20 cellular contexts compared by ENCODE assay signal in genomic region chr1:58325797-58326196, GRCh38.
DNase-seq lines count a peak whose midpoint lies in the region; ATAC-seq and TF ChIP-seq lines count a peak whose summit lies in the region.
"Had no signal": no experiment of that assay in that cellular context is flagged by ENCODE, and none has a peak within 500 bp of the region (broad histone marks: within the 10 kb centered on the region; RNA-seq: fewer than 3 reads in every experiment).

No MANE protein-coding gene starts in this region.

- no peak overlapping the region for H3K4ac ChIP-seq in neuronal stem cell (ENCODE audit: low read length)

- H2AK5ac ChIP-seq in neuronal stem cell (ENCODE audit: low read depth, low read length): no peak overlapping the region

- H3K18ac ChIP-seq in neuronal stem cell (ENCODE audit: low read length): no peak overlapping the region

- no peaks in the 10 kb centered on the region for H3K27me3 Mint-ChIP-seq in brain
- H3K27me3 Mint-ChIP-seq in effector memory CD8-positive, alpha-beta T cell: no peaks in the 10 kb centered on the region
- H3K27me3 Mint-ChIP-seq: CD4-positive, CD25-positive, alpha-beta regulatory T cell had no signal

- no peak overlapping the region for H4K91ac ChIP-seq in neuronal stem cell (ENCODE audit: low read depth, low read length, poor library complexity)

- H3K4me1 Mint-ChIP-seq in brain: peaks cover 19% of the 10 kb centered on the region
- H3K4me1 Mint-ChIP-seq in effector memory CD8-positive, alpha-beta T cell (ENCODE audit: low read depth in 2 of 2): peaks cover 6 to 8% of the 10 kb centered on the region in 2 donors
- no peaks in the 10 kb centered on the region for H3K4me1 Mint-ChIP-seq in stimulated activated effector memory CD8-positive, alpha-beta T cell treated with anti-CD3 and anti-CD28 coated beads, Interleukin-12 subunit alpha, Interleukin-12 subunit beta, amount 100 ng/mL, for 72 hours

- no peak overlapping the region for H3K23ac ChIP-seq in neuronal stem cell (ENCODE audit: low read depth, low read length, poor library complexity)

- no peak overlapping the region for H3K14ac ChIP-seq in neuronal stem cell (ENCODE audit: low read length)

- peaks cover 1 to 9% of the 10 kb centered on the region in 2 donors for H3K4me1 ChIP-seq in neuronal stem cell (ENCODE audit: control insufficient read depth in 2 of 2, insufficient read depth in 1 of 2, low read depth in 1 of 2, low read length in 2 of 2)
- H3K4me1 ChIP-seq: SJSA1 had no signal

- no peak overlapping the region for H3K27ac ChIP-seq in neuronal stem cell (replicated peaks; ENCODE audit: low read length)
- H3K27ac ChIP-seq: KMS-11, SJSA1 had no signal

- WGBS in neuronal stem cell (ENCODE audit: extremely low coverage in 2 of 2, insufficient read length in 2 of 2, insufficient replicate concordance in 1 of 2), 2 donors: no CpG with 5 or more reads among the region's 5 CpGs

- H3K79me1 ChIP-seq in neuronal stem cell (ENCODE audit: low read depth, low read length): no peaks in the 10 kb centered on the region

- no peak overlapping the region for H3K4me3 Mint-ChIP-seq in brain
- H3K4me3 Mint-ChIP-seq in effector memory CD8-positive, alpha-beta T cell: no peak overlapping the region
- H3K4me3 Mint-ChIP-seq in stimulated activated effector memory CD8-positive, alpha-beta T cell treated with anti-CD3 and anti-CD28 coated beads, Interleukin-12 subunit alpha, Interleukin-12 subunit beta, amount 100 ng/mL, for 72 hours: no peak overlapping the region

- no peak for TF ChIP-seq CTCF in GM20000 (IDR thresholded peaks at IDR 0.05; ENCODE audit: extremely low read depth, missing control alignments)
- no peak for TF ChIP-seq CTCF in brain (conservative IDR thresholded peaks at IDR 0.05)

- no peak overlapping the region for H2BK15ac ChIP-seq in neuronal stem cell (ENCODE audit: low read length)

- no peak overlapping the region for H3K4me2 ChIP-seq in neuronal stem cell (ENCODE audit: insufficient read depth, low read length, poor library complexity, severe bottlenecking)
- H3K4me2 ChIP-seq: KMS-11 had no signal

- H3K36me3 Mint-ChIP-seq in brain: no peaks in the 10 kb centered on the region
- no peaks in the 10 kb centered on the region for H3K36me3 Mint-ChIP-seq in effector memory CD8-positive, alpha-beta T cell (ENCODE audit: insufficient read depth)
- H3K36me3 Mint-ChIP-seq in stimulated activated effector memory CD8-positive, alpha-beta T cell treated with anti-CD3 and anti-CD28 coated beads, Interleukin-12 subunit alpha, Interleukin-12 subunit beta, amount 100 ng/mL, for 72 hours: no peaks in the 10 kb centered on the region
- H3K36me3 Mint-ChIP-seq: CD4-positive, CD25-positive, alpha-beta regulatory T cell had no signal

- peak; percentile 7 for DNase-seq in GM20000 (ENCODE audit: low spot score)
- DNase-seq in NCI-H1436 treated with DMSO at 0.1 percent for 48 hours (lab: John Stamatoyannopoulos, UW): peak; percentile 72
- DNase-seq in neuronal stem cell (ENCODE audit: low spot score): no peak
- DNase-seq in activated CD4-positive, alpha-beta T cell treated with anti-CD3 and anti-CD28 coated beads, Interleukin-2, amount 50 U/mL, for 48 hours: no peak
- DNase-seq in effector memory CD8-positive, alpha-beta T cell: no peak
- DNase-seq in stimulated activated effector memory CD8-positive, alpha-beta T cell treated with anti-CD3 and anti-CD28 coated beads, Interleukin-12 subunit alpha, Interleukin-12 subunit beta, amount 100 ng/mL, for 72 hours (ENCODE audit: low spot score in 2 of 2): no peak
- DNase-seq: CD4-positive, CD25-positive, alpha-beta regulatory T cell; DND-41; GOT3; IMR-90; NCI-H1092 treated with DMSO at 0.1 percent for 48 hours; NCI-H187; NCI-H2227 treated with DMSO at 0.1 percent for 48 hours; NCI-H510A; NCI-H82; OCI-M1 had no signal

- ATAC-seq in effector memory CD8-positive, alpha-beta T cell (replicated peaks): no peak
- ATAC-seq in stimulated activated effector memory CD8-positive, alpha-beta T cell treated with anti-CD3 and anti-CD28 coated beads, Interleukin-12 subunit alpha, Interleukin-12 subunit beta, amount 100 ng/mL, for 72 hours: no peak
- ATAC-seq: GM12878 had no signal

- H2AFZ ChIP-seq in neuronal stem cell (ENCODE audit: low read length): peak overlapping the region; percentile 75

- H4K8ac ChIP-seq in neuronal stem cell (ENCODE audit: low read depth, low read length): no peak overlapping the region

- no peaks in the 10 kb centered on the region for H3K36me3 ChIP-seq in neuronal stem cell (replicated peaks in 1 of 2; ENCODE audit: control insufficient read depth in 2 of 2, insufficient read depth in 2 of 2, low read length in 2 of 2)
- H3K36me3 ChIP-seq: SJSA1 had no signal

- peaks cover 1 to 8% of the 10 kb centered on the region in 2 donors for H3K9me3 ChIP-seq in neuronal stem cell (replicated peaks in 1 of 2; ENCODE audit: control insufficient read depth in 2 of 2, insufficient read depth in 1 of 2, low read depth in 1 of 2, low read length in 2 of 2)
- H3K9me3 ChIP-seq: SJSA1 had no signal

- no peak overlapping the region for H3K9ac ChIP-seq in neuronal stem cell (ENCODE audit: low read depth, low read length, poor library complexity)
- H3K9ac ChIP-seq: KMS-11 had no signal

- H3K27ac Mint-ChIP-seq in brain: peak overlapping the region in 3 of 5 experiments; percentile 0 to 92 (median 61)
- H3K27ac Mint-ChIP-seq in effector memory CD8-positive, alpha-beta T cell: no peak overlapping the region
- H3K27ac Mint-ChIP-seq in stimulated activated effector memory CD8-positive, alpha-beta T cell treated with anti-CD3 and anti-CD28 coated beads, Interleukin-12 subunit alpha, Interleukin-12 subunit beta, amount 100 ng/mL, for 72 hours: no peak overlapping the region

- H3K9me3 Mint-ChIP-seq in brain: peaks cover 3 to 12% (median 10%) of the 10 kb centered on the region in 5 experiments
- H3K9me3 Mint-ChIP-seq in effector memory CD8-positive, alpha-beta T cell: no peaks in the 10 kb centered on the region
- H3K9me3 Mint-ChIP-seq in stimulated activated effector memory CD8-positive, alpha-beta T cell treated with anti-CD3 and anti-CD28 coated beads, Interleukin-12 subunit alpha, Interleukin-12 subunit beta, amount 100 ng/mL, for 72 hours: peaks cover 6% of the 10 kb centered on the region

- H2BK120ac ChIP-seq in neuronal stem cell (ENCODE audit: low read depth, low read length): no peak overlapping the region

- H2BK12ac ChIP-seq in neuronal stem cell (ENCODE audit: low read length): no peak overlapping the region

- no peak overlapping the region for H2BK5ac ChIP-seq in neuronal stem cell (ENCODE audit: low read length)

- H3K27me3 ChIP-seq in neuronal stem cell (ENCODE audit: control insufficient read depth in 3 of 3, insufficient read depth in 3 of 3, low read depth in 1 of 3, low read length in 3 of 3): no peaks in the 10 kb centered on the region
- H3K27me3 ChIP-seq: SJSA1 had no signal

- H3K4me3 ChIP-seq in neuronal stem cell (ENCODE audit: low read length in 2 of 2): no peak overlapping the region
- H3K4me3 ChIP-seq: GM12878, SJSA1 had no signal

Comparison
In these comparisons a context has a peak if more than half of its experiments do, and no peak if none do; other contexts are left out.
1. DNase-seq: peak in GM20000 (single experiment) and NCI-H1436 treated with DMSO at 0.1 percent for 48 hours (single experiment); none in neuronal stem cell (single experiment), activated CD4-positive, alpha-beta T cell treated with anti-CD3 and anti-CD28 coated beads, Interleukin-2, amount 50 U/mL, for 48 hours (0 of 2), effector memory CD8-positive, alpha-beta T cell (0 of 3) and stimulated activated effector memory CD8-positive, alpha-beta T cell treated with anti-CD3 and anti-CD28 coated beads, Interleukin-12 subunit alpha, Interleukin-12 subunit beta, amount 100 ng/mL, for 72 hours (0 of 2).
2. H3K27ac Mint-ChIP-seq: peak in brain (3 of 5); none in effector memory CD8-positive, alpha-beta T cell (0 of 2) and stimulated activated effector memory CD8-positive, alpha-beta T cell treated with anti-CD3 and anti-CD28 coated beads, Interleukin-12 subunit alpha, Interleukin-12 subunit beta, amount 100 ng/mL, for 72 hours (single experiment).